ENCODE assay signal across 23 cellular contexts in genomic region chr10:87603196-87603595, GRCh38. TPM values are rescaled to one million over a fixed set of nuclear protein-coding genes. Genes with fewer than 3 reads are reported as not detected.
DNase-seq lines count a peak whose midpoint lies in the region; ATAC-seq and TF ChIP-seq lines count a peak whose summit lies in the region.
"Had no signal": no experiment of that assay in that cellular context is flagged by ENCODE, and none has a peak within 500 bp of the region (broad histone marks: within the 10 kb centered on the region; RNA-seq: fewer than 3 reads in every experiment).

No MANE protein-coding gene starts in this region.

- ATAC-seq in GM21528 (IDR thresholded peaks at IDR 0.05; ENCODE audit: low FRiP score, unreplicated experiment) = no peak
- ATAC-seq: HepG2 had no signal

- TF ChIP-seq POLR2A in adrenal gland (IDR thresholded peaks at IDR 0.05) = no peak

- intact Hi-C loops in adrenal gland (cut with DNase I) = no loop called here

- H3K27me3 ChIP-seq in adrenal gland = no peaks in the 10 kb centered on the region
- H3K27me3 ChIP-seq: BE2C had no signal

- H3K36me3 ChIP-seq in adrenal gland (replicated peaks in 1 of 2) = no peaks in the 10 kb centered on the region
- H3K36me3 ChIP-seq: BE2C had no signal

- peaks cover 0 to 4% of the 10 kb centered on the region in 2 donors for H3K4me1 ChIP-seq in adrenal gland (replicated peaks in 1 of 2)
- H3K4me1 ChIP-seq: BE2C had no signal

- no peak for TF ChIP-seq CTCF in adrenal gland (IDR thresholded peaks at IDR 0.05)

- DNase-seq in ELR (ENCODE audit: low read depth) (peak; percentile 26), M059J (ENCODE audit: low read depth) (peak; percentile 21), adrenal gland (peak in 5 of 7 donors; percentile 27 to 56 (median 48)), kidney tubule cell (ENCODE audit: low spot score) (peak; percentile 28), DMS153 (lab: John Stamatoyannopoulos, UW) (no peak), NCI-H82 (lab: John Stamatoyannopoulos, UW) (no peak)
- DNase-seq: BE2C; CD4-positive, CD25-positive, alpha-beta regulatory T cell; COR-L47; DMS 273 treated with DMSO at 0.1 percent for 48 hours; GDM1; H9; MM.1S; NCI-H1092 treated with DMSO at 0.1 percent for 48 hours; NCI-H146; NCI-H2029 treated with DMSO at 0.1 percent for 48 hours; NCI-H2171; NCI-H526 treated with DMSO at 0.1 percent for 48 hours; SIG-M5 had no signal

- H3K9me3 ChIP-seq in adrenal gland (replicated peaks in 1 of 3) = no peaks in the 10 kb centered on the region
- H3K9me3 ChIP-seq: BE2C had no signal

- WGBS in adrenal gland, 4 donors = 33 to 67% (median 43%) methylated on average over 1 of the region's 1 CpG

- no peak overlapping the region for H3K4me3 ChIP-seq in adrenal gland

- peak overlapping the region in 3 of 5 donors; percentile 37 to 54 (median 52) for H3K27ac ChIP-seq in adrenal gland
- H3K27ac ChIP-seq: KMS-11 had no signal

RNA-seq across cellular contexts. Expression of gene PAPSS2, which starts 56.5 kb away (rescaled TPM):
- 69.1 and 81.0 TPM in 2 replicates for total RNA-seq in M059J (2014; rRNA removed; shearing (Covaris generic))
- total RNA-seq in adrenal gland = 100 to 1,000 TPM; 182 to 775 (median 243) TPM
- 100 to 1,000 TPM in 1 of 3 donors, 10 to 100 TPM in 2; 55.0 to 463 (median 72.3) TPM for polyA plus RNA-seq in adrenal gland
- total RNA-seq: CD4-positive, CD25-positive, alpha-beta regulatory T cell; OCI-LY7 had no signal

Comparison
In these comparisons a context has a peak if more than half of its experiments do, and no peak if none do; other contexts are left out.
1. DNase-seq: peak in ELR (single experiment), M059J (single experiment), adrenal gland (5 of 7) and kidney tubule cell (single experiment); none in DMS153 (single experiment) and NCI-H82 (single experiment).